In the genomic region with DNA sequence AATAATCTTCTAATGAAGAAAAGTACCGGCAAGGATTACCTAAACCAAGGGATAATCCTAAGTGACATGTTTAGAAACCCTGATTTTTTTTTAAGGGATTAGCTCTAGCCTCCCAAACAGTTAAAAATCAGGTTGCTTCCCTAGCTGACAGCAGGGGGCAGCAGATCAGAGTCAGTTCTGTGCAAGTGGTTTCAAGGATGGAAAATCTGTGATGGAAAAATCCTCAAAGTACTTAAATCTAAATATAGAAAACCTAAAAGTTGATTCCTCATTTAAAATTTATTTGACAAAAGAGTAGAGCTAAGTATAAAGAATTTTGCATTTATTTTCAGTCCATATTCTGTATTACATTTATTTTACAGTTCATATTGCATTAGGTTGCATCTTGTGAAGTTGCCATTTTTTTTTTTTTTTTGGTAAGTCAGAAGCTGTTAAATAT, we compare ENCODE assay signal across 9 cellular contexts.
DNase-seq lines count a peak whose midpoint lies in the region; ATAC-seq and TF ChIP-seq lines count a peak whose summit lies in the region.
"Had no signal": no experiment of that assay in that cellular context is flagged by ENCODE, and none has a peak within 500 bp of the region (broad histone marks: within the 10 kb centered on the region; RNA-seq: fewer than 3 reads in every experiment).

No MANE protein-coding gene starts in this region.

- no TSS peak for BruUV-seq in MCF 10A (replicated peaks; lab: Mats Ljungman, UMichigan)

- no peak overlapping the region for H3K4me3 ChIP-seq in GM23338

- CTCF ChIA-PET in MCF 10A (lab: Yijun Ruan, JAX): interaction anchor here (0.5 to 2.9 kb wide), 53 partner anchors 10 to 1534 kb away, joined by 3 to 33 read pairs (median 4); partner anchors contain the start of gene TTC14

- H3K4me3 Mint-ChIP-seq in GM23338 (no peak overlapping the region), MCF 10A (ENCODE audit: unreplicated experiment) (no peak overlapping the region)
- H3K4me3 Mint-ChIP-seq: activated naive CD8-positive, alpha-beta T cell treated with anti-CD3 and anti-CD28 coated beads, Interleukin-2, amount 10 ng/mL, durations not matched to agents 7 days and 5 days had no signal

- TF ChIP-seq CTCF in GM23338 (conservative IDR thresholded peaks at IDR 0.05; ENCODE audit: low read depth in 2 of 2): peak; percentile 83 to 97
- TF ChIP-seq CTCF in MCF 10A (IDR thresholded peaks at IDR 0.05; ENCODE audit: unreplicated experiment): peak; percentile 77

- H3K9me3 Mint-ChIP-seq in GM23338 (no peaks in the 10 kb centered on the region), MCF 10A (ENCODE audit: unreplicated experiment) (no peaks in the 10 kb centered on the region)
- H3K9me3 Mint-ChIP-seq: activated naive CD8-positive, alpha-beta T cell treated with anti-CD3 and anti-CD28 coated beads, Interleukin-2, amount 10 ng/mL, durations not matched to agents 7 days and 5 days had no signal

- H3K27me3 Mint-ChIP-seq in GM23338 (ENCODE audit: insufficient read depth, low read depth, poor library complexity) (peaks cover 4% of the 10 kb centered on the region), MCF 10A (ENCODE audit: insufficient read depth, unreplicated experiment) (no peaks in the 10 kb centered on the region)

- H3K9me2 ChIP-seq in GM23338 (ENCODE audit: insufficient read depth): no peaks in the 10 kb centered on the region

- ATAC-seq in GM23338 (peak; percentile 77), HG03159 (IDR thresholded peaks at IDR 0.05; ENCODE audit: unreplicated experiment) (no peak)

- H2AFZ ChIP-seq in GM23338: no peak overlapping the region

- peaks cover 5% of the 10 kb centered on the region; the same call in 1 of the 2 replicates for H3K4me1 ChIP-seq in GM23338 (ENCODE audit: insufficient read depth)

- no peaks in the 10 kb centered on the region for H4K20me1 ChIP-seq in GM23338 (replicated peaks; ENCODE audit: insufficient read depth)

- no peaks in the 10 kb centered on the region for H3K79me2 ChIP-seq in GM23338 (replicated peaks; ENCODE audit: insufficient read depth)

- H3K4me1 Mint-ChIP-seq in GM23338 (peaks cover 25% of the 10 kb centered on the region), MCF 10A (ENCODE audit: insufficient read depth, unreplicated experiment) (no peaks in the 10 kb centered on the region)
- H3K4me1 Mint-ChIP-seq: activated naive CD8-positive, alpha-beta T cell treated with anti-CD3 and anti-CD28 coated beads, Interleukin-2, amount 10 ng/mL, durations not matched to agents 7 days and 5 days had no signal

- H3K27ac Mint-ChIP-seq in GM23338: no peak overlapping the region
- H3K27ac Mint-ChIP-seq in MCF 10A (ENCODE audit: low read depth, unreplicated experiment): no peak overlapping the region
- H3K27ac Mint-ChIP-seq: activated naive CD8-positive, alpha-beta T cell treated with anti-CD3 and anti-CD28 coated beads, Interleukin-2, amount 10 ng/mL, durations not matched to agents 7 days and 5 days had no signal

- no peak overlapping the region for H3K4me2 ChIP-seq in GM23338

- DNase-seq in EH (ENCODE audit: low read depth) (peak; percentile 50), GM23338 (ENCODE audit: low spot score) (peak; percentile 78), NCI-H1048 (lab: John Stamatoyannopoulos, UW) (peak; percentile 36), SKM-1 treated with dmso at 0.1 percent for 144 hours (lab: John Stamatoyannopoulos, UW; ENCODE audit: unreplicated experiment) (peak; percentile 59), MCF 10A (ENCODE audit: unreplicated experiment) (peak; percentile 71)
- DNase-seq in stimulated activated CD8-positive, alpha-beta memory T cell treated with anti-CD3 and anti-CD28 coated beads, Interleukin-12 subunit alpha, Interleukin-12 subunit beta, amount 100 ng/mL, for 1 hour (ENCODE audit: low read depth): peak; percentile 22
- DNase-seq: activated naive CD8-positive, alpha-beta T cell treated with anti-CD3 and anti-CD28 coated beads, Interleukin-2, amount 10 ng/mL, durations not matched to agents 7 days and 5 days had no signal

- H3K27me3 ChIP-seq in GM23338 (ENCODE audit: insufficient read depth) (no peaks in the 10 kb centered on the region), layer of hippocampus (ENCODE audit: control insufficient read depth, insufficient read depth, low read length) (no peaks in the 10 kb centered on the region)

- POLR2A ChIA-PET in MCF 10A (lab: Yijun Ruan, JAX): interaction anchor here (0.7 kb wide), 3 partner anchors 16 to 275 kb away, joined by 3 to 4 read pairs (median 3); no protein-coding TSS in a partner anchor

- intact Hi-C loops in MCF 10A (cut with micrococcal nuclease): loop anchor here (1.0 to 5.0 kb wide), 5 partner anchors 118 to 666 kb away; no protein-coding TSS in a partner anchor

- H3K36me3 ChIP-seq in GM23338 (ENCODE audit: insufficient read depth): no peaks in the 10 kb centered on the region

- H3K36me3 Mint-ChIP-seq in GM23338 (ENCODE audit: low read depth) (no peaks in the 10 kb centered on the region), MCF 10A (ENCODE audit: insufficient read depth, unreplicated experiment) (no peaks in the 10 kb centered on the region)
- H3K36me3 Mint-ChIP-seq: activated naive CD8-positive, alpha-beta T cell treated with anti-CD3 and anti-CD28 coated beads, Interleukin-2, amount 10 ng/mL, durations not matched to agents 7 days and 5 days had no signal

- H3F3A ChIP-seq in GM23338 (replicated peaks; ENCODE audit: low read depth): no peaks in the 10 kb centered on the region

- H3K27ac ChIP-seq in GM23338 (ENCODE audit: low read depth) (no peak overlapping the region), layer of hippocampus (ENCODE audit: low read depth, low read length) (peak overlapping the region; percentile 14)

TF ChIP-seq in GM23338, 12 proteins besides CTCF, POLR2A, EP300 and RAD21:
- no peak for TF ChIP-seq ZNF331 (CRISPR knock-in tag; IDR thresholded peaks at IDR 0.05; ENCODE audit: low read depth)
- TF ChIP-seq, protein P1, sequence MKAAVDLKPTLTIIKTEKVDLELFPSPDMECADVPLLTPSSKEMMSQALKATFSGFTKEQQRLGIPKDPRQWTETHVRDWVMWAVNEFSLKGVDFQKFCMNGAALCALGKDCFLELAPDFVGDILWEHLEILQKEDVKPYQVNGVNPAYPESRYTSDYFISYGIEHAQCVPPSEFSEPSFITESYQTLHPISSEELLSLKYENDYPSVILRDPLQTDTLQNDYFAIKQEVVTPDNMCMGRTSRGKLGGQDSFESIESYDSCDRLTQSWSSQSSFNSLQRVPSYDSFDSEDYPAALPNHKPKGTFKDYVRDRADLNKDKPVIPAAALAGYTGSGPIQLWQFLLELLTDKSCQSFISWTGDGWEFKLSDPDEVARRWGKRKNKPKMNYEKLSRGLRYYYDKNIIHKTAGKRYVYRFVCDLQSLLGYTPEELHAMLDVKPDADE (IDR thresholded peaks at IDR 0.05): no peak

Comparison
In these comparisons a context has a peak if more than half of its experiments do, and no peak if none do; other contexts are left out.
1. DNase-seq: peak in every context shown above with its lines; median percentile 78 in GM23338; 71 in MCF 10A; 59 in SKM-1 treated with dmso at 0.1 percent for 144 hours; 50 in EH; 36 in NCI-H1048; 22 in stimulated activated CD8-positive, alpha-beta memory T cell treated with anti-CD3 and anti-CD28 coated beads, Interleukin-12 subunit alpha, Interleukin-12 subunit beta, amount 100 ng/mL, for 1 hour.